In genomic region chr15:67109141-67110034, GRCh38 we compare ENCODE assay signal across 8 cellular contexts. TPM values are rescaled to one million over a fixed set of nuclear protein-coding genes. Genes with fewer than 3 reads are reported as not detected.
DNase-seq lines count a peak whose midpoint lies in the region; ATAC-seq and TF ChIP-seq lines count a peak whose summit lies in the region.

No MANE protein-coding gene starts in this region.

- intact Hi-C loops in CD14-positive monocyte (cut with micrococcal nuclease), result loop anchor here (5.0 kb wide), 3 partner anchors 38 to 82 kb away; no protein-coding TSS in a partner anchor
- intact Hi-C loops in natural killer cell (cut with micrococcal nuclease), result no loop called here

- H3K9me3 Mint-ChIP-seq in CD14-positive monocyte (peaks cover 3 to 11% (median 6%) of the 10 kb centered on the region in 7 donors), natural killer cell (no peaks in the 10 kb centered on the region)

- no peaks in the 10 kb centered on the region for H3K27me3 ChIP-seq in duodenal mucosa (ENCODE audit: control insufficient read depth in 1 of 2, insufficient read depth in 2 of 2, low read length in 2 of 2)

- H3K9me3 ChIP-seq in duodenal mucosa (ENCODE audit: control insufficient read depth in 1 of 2, low read length in 2 of 2), result peaks cover 0 to 6% of the 10 kb centered on the region in 2 donors

- peaks cover 51 to 52% of the 10 kb centered on the region in 2 donors for H3K4me1 ChIP-seq in duodenal mucosa (ENCODE audit: control insufficient read depth in 1 of 2, insufficient read depth in 2 of 2, low read length in 2 of 2)

- peaks cover 64 to 73% of the 10 kb centered on the region in 2 donors for H3K36me3 Mint-ChIP-seq in CD14-positive monocyte
- no peaks in the 10 kb centered on the region for H3K36me3 Mint-ChIP-seq in natural killer cell

- H3K27ac Mint-ChIP-seq in CD14-positive monocyte (peak overlapping the region; percentile 90 to 99 (median 96)), natural killer cell (peak overlapping the region in 1 of 2 donors; percentile 69)

- peak overlapping the region; percentile 65 to 73 for H3K4me3 Mint-ChIP-seq in CD14-positive monocyte
- H3K4me3 Mint-ChIP-seq in natural killer cell, result peak overlapping the region; percentile 63

- H3K4me1 Mint-ChIP-seq in CD14-positive monocyte (peaks cover 14% of the 10 kb centered on the region), natural killer cell (peaks cover 16 to 75% of the 10 kb centered on the region in 2 donors)

- peak overlapping the region; percentile 52 for H3K27ac ChIP-seq in duodenal mucosa (ENCODE audit: low read depth, low read length)

- no peaks in the 10 kb centered on the region for H3K36me3 ChIP-seq in duodenal mucosa (ENCODE audit: control insufficient read depth in 1 of 2, insufficient read depth in 2 of 2, low read length in 2 of 2)

- no peak overlapping the region for H3K4me3 ChIP-seq in duodenal mucosa (ENCODE audit: low read depth in 1 of 2, low read length in 2 of 2)

- peaks cover 0 to 3% (median 3%) of the 10 kb centered on the region in 3 donors for H3K27me3 Mint-ChIP-seq in CD14-positive monocyte (ENCODE audit: low read depth in 3 of 3)
- peaks cover 0 to 8% of the 10 kb centered on the region in 2 donors for H3K27me3 Mint-ChIP-seq in natural killer cell (ENCODE audit: low read depth in 2 of 2)

- no peak for TF ChIP-seq CTCF in CD14-positive monocyte (IDR thresholded peaks at IDR 0.05)
- no peak for TF ChIP-seq CTCF in natural killer cell (IDR thresholded peaks at IDR 0.05)

- ATAC-seq in GM21423 (IDR thresholded peaks at IDR 0.05; ENCODE audit: unreplicated experiment), result peak; percentile 62
- ATAC-seq in natural killer cell, result peak; percentile 46 to 63 (median 56)

- H3K9ac ChIP-seq in duodenal mucosa (ENCODE audit: low read depth in 1 of 2, low read length in 2 of 2), result no peak overlapping the region

- DNase-seq in CD14-positive monocyte (ENCODE audit: low spot score) (peak; percentile 95), NAMALWA (ENCODE audit: low spot score) (peak; percentile 90), natural killer cell (peak; percentile 60), DMS153 treated with DMSO at 0.1 percent for 48 hours (lab: John Stamatoyannopoulos, UW; ENCODE audit: unreplicated experiment) (no peak), NCI-H774 (lab: John Stamatoyannopoulos, UW) (no peak)
- DNase-seq in stimulated activated CD8-positive, alpha-beta memory T cell treated with anti-CD3 and anti-CD28 coated beads, Interleukin-4, amount 100 ng/mL, for 48 hours, result no peak

RNA-seq across cellular contexts. Expression of gene SMAD3, which starts 44.0 kb away (rescaled TPM):
- 1 to 10 TPM; 4.4 to 5.4 TPM for polyA plus RNA-seq in CD14-positive monocyte
- total RNA-seq in natural killer cell, result 10 to 100 TPM; 47.1 to 72.6 (median 63.0) TPM

Comparison
In these comparisons a context has a peak if more than half of its experiments do, and no peak if none do; other contexts are left out.
1. DNase-seq: peak in CD14-positive monocyte (single experiment), NAMALWA (single experiment) and natural killer cell (single experiment); none in DMS153 treated with DMSO at 0.1 percent for 48 hours (single experiment), stimulated activated CD8-positive, alpha-beta memory T cell treated with anti-CD3 and anti-CD28 coated beads, Interleukin-4, amount 100 ng/mL, for 48 hours (single experiment) and NCI-H774 (single experiment).